10 cellular contexts compared by ENCODE assay signal in genomic region chr12:96343347-96343954, GRCh38. TPM values are rescaled to one million over a fixed set of nuclear protein-coding genes. Genes with fewer than 3 reads are reported as not detected.
DNase-seq lines count a peak whose midpoint lies in the region; ATAC-seq and TF ChIP-seq lines count a peak whose summit lies in the region.
"Had no signal": no experiment of that assay in that cellular context is flagged by ENCODE, and none has a peak within 500 bp of the region (broad histone marks: within the 10 kb centered on the region; RNA-seq: fewer than 3 reads in every experiment).

No MANE protein-coding gene starts in this region.

- H3K4me3 Mint-ChIP-seq in activated naive CD8-positive, alpha-beta T cell treated with anti-CD3 and anti-CD28 coated beads, Interleukin-2, amount 50 U/mL, for 24 hours: no peak overlapping the region
- no peak overlapping the region for H3K4me3 Mint-ChIP-seq in Calu3 (ENCODE audit: low read depth, unreplicated experiment)

- H3K4me1 ChIP-seq in DOHH2 (ENCODE audit: control insufficient read depth, low read length): peaks cover 45% of the 10 kb centered on the region
- no peaks in the 10 kb centered on the region for H3K4me1 ChIP-seq in hepatocyte (ENCODE audit: insufficient read depth)

- no peak overlapping the region for H2AFZ ChIP-seq in hepatocyte

- peaks cover 36% of the 10 kb centered on the region for H3K36me3 Mint-ChIP-seq in activated naive CD8-positive, alpha-beta T cell treated with anti-CD3 and anti-CD28 coated beads, Interleukin-2, amount 50 U/mL, for 24 hours (ENCODE audit: low read depth)
- peaks cover 17% of the 10 kb centered on the region for H3K36me3 Mint-ChIP-seq in Calu3 (ENCODE audit: insufficient read depth, unreplicated experiment)

- H3K4me1 Mint-ChIP-seq in activated naive CD8-positive, alpha-beta T cell treated with anti-CD3 and anti-CD28 coated beads, Interleukin-2, amount 50 U/mL, for 24 hours: peaks cover 58% of the 10 kb centered on the region
- H3K4me1 Mint-ChIP-seq in Calu3 (ENCODE audit: low read depth, unreplicated experiment): peaks cover 22% of the 10 kb centered on the region

- H4K20me1 ChIP-seq in DOHH2 (ENCODE audit: control insufficient read depth, insufficient read depth, low read depth, low read length) (no peaks in the 10 kb centered on the region), hepatocyte (ENCODE audit: insufficient read depth, poor library complexity, severe bottlenecking) (no peaks in the 10 kb centered on the region)

- intact Hi-C loops in Calu3 (cut with micrococcal nuclease; ENCODE audit: unreplicated experiment): no loop called here

- BruUV-seq in Calu3 (replicated peaks; lab: Mats Ljungman, UMichigan): no TSS peak

- H3K27ac ChIP-seq in DOHH2 (ENCODE audit: low read depth, low read length) (peak overlapping the region; percentile 55), hepatocyte (no peak overlapping the region)
- H3K27ac ChIP-seq: gastroesophageal sphincter had no signal

- peaks cover 16% of the 10 kb centered on the region for H3K9me3 ChIP-seq in DOHH2 (ENCODE audit: control insufficient read depth, insufficient read depth, low read length)
- peaks cover 18% of the 10 kb centered on the region for H3K9me3 ChIP-seq in hepatocyte (ENCODE audit: low read depth)

- peaks cover 24% of the 10 kb centered on the region for H3K36me3 ChIP-seq in DOHH2 (ENCODE audit: control insufficient read depth, low read length)
- H3K36me3 ChIP-seq in hepatocyte (replicated peaks; ENCODE audit: insufficient read depth, low read depth): no peaks in the 10 kb centered on the region

- H3F3A ChIP-seq in DOHH2 (ENCODE audit: control insufficient read depth, insufficient read depth): peaks cover 7% of the 10 kb centered on the region; the same call in 1 of the 2 replicates

- no peak overlapping the region for H3K27ac Mint-ChIP-seq in activated naive CD8-positive, alpha-beta T cell treated with anti-CD3 and anti-CD28 coated beads, Interleukin-2, amount 50 U/mL, for 24 hours
- H3K27ac Mint-ChIP-seq in Calu3 (ENCODE audit: unreplicated experiment): no peak overlapping the region

- CTCF ChIA-PET in Calu3 (lab: Charles Lee): no interaction called here

- H3K9me3 Mint-ChIP-seq in activated naive CD8-positive, alpha-beta T cell treated with anti-CD3 and anti-CD28 coated beads, Interleukin-2, amount 50 U/mL, for 24 hours: peaks cover 30% of the 10 kb centered on the region
- peaks cover 8% of the 10 kb centered on the region for H3K9me3 Mint-ChIP-seq in Calu3 (ENCODE audit: low read depth, unreplicated experiment)

- H3K27me3 Mint-ChIP-seq in activated naive CD8-positive, alpha-beta T cell treated with anti-CD3 and anti-CD28 coated beads, Interleukin-2, amount 50 U/mL, for 24 hours: no peaks in the 10 kb centered on the region
- H3K27me3 Mint-ChIP-seq in Calu3 (ENCODE audit: unreplicated experiment): no peaks in the 10 kb centered on the region

- H3K9me2 ChIP-seq in DOHH2 (replicated peaks; ENCODE audit: control insufficient read depth, low read length) (no peaks in the 10 kb centered on the region), hepatocyte (replicated peaks; ENCODE audit: insufficient read depth) (no peaks in the 10 kb centered on the region)

- H3K4me3 ChIP-seq in DOHH2 (ENCODE audit: low read length): peak overlapping the region; percentile 17
- no peak overlapping the region for H3K4me3 ChIP-seq in hepatocyte
- H3K4me3 ChIP-seq: gastroesophageal sphincter had no signal

- whole genome bisulfite sequencing in hepatocyte (ENCODE audit: low lambda C conversion rate, missing lambda C conversion rate): 99% methylated on average over 3 of the region's 3 CpGs

- H3K27me3 ChIP-seq in DOHH2 (ENCODE audit: control insufficient read depth, low read length) (no peaks in the 10 kb centered on the region), hepatocyte (no peaks in the 10 kb centered on the region)
- H3K27me3 ChIP-seq: gastroesophageal sphincter had no signal

- ATAC-seq in GM19328 (IDR thresholded peaks at IDR 0.05; ENCODE audit: unreplicated experiment) (peak; percentile 92), HG03135 (IDR thresholded peaks at IDR 0.05; ENCODE audit: unreplicated experiment) (peak; percentile 64)
- ATAC-seq in activated naive CD8-positive, alpha-beta T cell treated with anti-CD3 and anti-CD28 coated beads, Interleukin-2, amount 50 U/mL, for 24 hours: peak; percentile 59
- ATAC-seq: gastroesophageal sphincter had no signal

- TF ChIP-seq CTCF in DOHH2 (IDR thresholded peaks at IDR 0.05; ENCODE audit: low read depth, low read length, poor library complexity, severe bottlenecking) (no peak), hepatocyte (IDR thresholded peaks at IDR 0.05; ENCODE audit: poor library complexity) (no peak), Calu3 (IDR thresholded peaks at IDR 0.05; ENCODE audit: unreplicated experiment) (no peak)

- no peak for DNase-seq in activated naive CD8-positive, alpha-beta T cell treated with anti-CD3 and anti-CD28 coated beads, Interleukin-2, amount 50 U/mL, for 24 hours
- DNase-seq in NCI-H526 (lab: John Stamatoyannopoulos, UW): no peak
- DNase-seq in islet precursor cell: no peak
- DNase-seq in hepatocyte (ENCODE audit: low spot score): no peak
- DNase-seq in Calu3: no peak
- DNase-seq: NCI-H146 had no signal

- H3K4me2 ChIP-seq in DOHH2 (ENCODE audit: low read length) (peak overlapping the region; percentile 39), hepatocyte (no peak overlapping the region)

- H3K79me2 ChIP-seq in DOHH2 (ENCODE audit: control insufficient read depth, low read length) (peaks cover 91% of the 10 kb centered on the region), hepatocyte (peaks cover 89% of the 10 kb centered on the region)

RNA-seq across cellular contexts. Expression of gene CDK17, which starts 56.8 kb away (rescaled TPM):
- 33.1 and 33.5 TPM in 2 replicates for total RNA-seq in hepatocyte
- polyA plus RNA-seq in hepatocyte: 10.6 and 13.8 TPM in 2 replicates
- 28.8 and 33.0 TPM in 2 replicates for total RNA-seq in Calu3 (2022)
